ENCODE assay signal across 13 cellular contexts in genomic region chr1:217562229-217562878, GRCh38.
DNase-seq lines count a peak whose midpoint lies in the region; ATAC-seq and TF ChIP-seq lines count a peak whose summit lies in the region.
"Had no signal": no experiment of that assay in that cellular context is flagged by ENCODE, and none has a peak within 500 bp of the region (broad histone marks: within the 10 kb centered on the region; RNA-seq: fewer than 3 reads in every experiment).

No MANE protein-coding gene starts in this region.

- peak; percentile 53 for DNase-seq in AG04450 (ENCODE audit: low read depth, low spot score)
- peak; percentile 48 for DNase-seq in HPDE6-E6E7 (ENCODE audit: extremely low spot score)
- DNase-seq in astrocyte of the cerebellum (ENCODE audit: low read depth): peak; percentile 80
- DNase-seq in iris pigment epithelial cell (ENCODE audit: low read depth): peak; percentile 86
- DNase-seq in heart left ventricle: no peak
- DNase-seq in right cardiac atrium: no peak
- no peak for DNase-seq in COLO668 (lab: John Stamatoyannopoulos, UW; ENCODE audit: unreplicated experiment)
- DNase-seq: CD4-positive, CD25-positive, alpha-beta regulatory T cell; Karpas-422; SHP77 treated with DMSO at 0.1 percent for 48 hours; stimulated activated CD4-positive, alpha-beta T cell treated with anti-CD3 and anti-CD28 coated beads, Interleukin-15, amount 100 ng/mL, for 24 hours; WERI-Rb-1 had no signal

- POLR2A ChIA-PET in AG04450 (lab: Yijun Ruan, JAX): interaction anchor here (0.6 kb wide), 1 partner anchor 1777 kb away, joined by 3 read pairs; no protein-coding TSS in a partner anchor

- intact Hi-C loops in heart left ventricle (cut with DNase I): no loop called here
- intact Hi-C loops in right cardiac atrium (cut with DNase I): no loop called here

- CTCF ChIA-PET in AG04450 (lab: Charles Lee): interaction anchor here (0.7 to 2.0 kb wide), 2 partner anchors 27 to 98 kb away, joined by 3 to 5 read pairs; no protein-coding TSS in a partner anchor

- no peaks in the 10 kb centered on the region for H3K27me3 ChIP-seq in AG04450 (ENCODE audit: control insufficient read depth, insufficient read depth, low read length)
- H3K27me3 ChIP-seq in heart left ventricle: no peaks in the 10 kb centered on the region
- no peaks in the 10 kb centered on the region for H3K27me3 ChIP-seq in right cardiac atrium (ENCODE audit: control insufficient read depth, insufficient read depth)

- no peak for ATAC-seq in HG03571 (IDR thresholded peaks at IDR 0.05; ENCODE audit: unreplicated experiment)
- no peak for ATAC-seq in heart left ventricle
- no peak for ATAC-seq in right cardiac atrium

- H3K27ac ChIP-seq in AG04450 (ENCODE audit: low read depth, low read length): no peak overlapping the region
- no peak overlapping the region for H3K27ac ChIP-seq in heart left ventricle
- H3K27ac ChIP-seq in right cardiac atrium (ENCODE audit: low read length): no peak overlapping the region
- H3K27ac ChIP-seq: WERI-Rb-1 had no signal

- in situ Hi-C loops in astrocyte of the cerebellum (cut with HindIII; ENCODE audit: low sequenced_read_pairs): no loop called here

- H3K36me3 ChIP-seq in heart left ventricle: no peaks in the 10 kb centered on the region
- H3K36me3 ChIP-seq: WERI-Rb-1 had no signal

- TF ChIP-seq POLR2A in heart left ventricle (IDR thresholded peaks at IDR 0.05): no peak

- no peak overlapping the region for H3K4me3 ChIP-seq in AG04450 (ENCODE audit: low read depth, low read length)
- no peak overlapping the region for H3K4me3 ChIP-seq in astrocyte of the cerebellum (ENCODE audit: low read depth, low read length)
- no peak overlapping the region for H3K4me3 ChIP-seq in heart left ventricle
- H3K4me3 ChIP-seq in right cardiac atrium (ENCODE audit: low read length): no peak overlapping the region

- H3K4me1 ChIP-seq in heart left ventricle (peaks cover 0 to 4% (median 0%) of the 10 kb centered on the region in 12 donors), right cardiac atrium (ENCODE audit: control insufficient read depth, insufficient read depth, low read length) (no peaks in the 10 kb centered on the region)

- no peak for TF ChIP-seq CTCF in AG04450 (IDR thresholded peaks at IDR 0.05; ENCODE audit: low read depth, low read length)
- TF ChIP-seq CTCF in astrocyte of the cerebellum (IDR thresholded peaks at IDR 0.05; ENCODE audit: low read depth, low read length, missing control alignments): no peak
- no peak for TF ChIP-seq CTCF in heart left ventricle (IDR thresholded peaks at IDR 0.05)

- 85 to 89% (median 86%) methylated on average over 4 of the region's 4 CpGs for WGBS in heart left ventricle, 4 donors
- WGBS in right cardiac atrium: 83% methylated on average over 4 of the region's 4 CpGs

- H3K9me3 ChIP-seq in AG04450 (ENCODE audit: control insufficient read depth, insufficient read depth, low read length) (no peaks in the 10 kb centered on the region), heart left ventricle (no peaks in the 10 kb centered on the region), right cardiac atrium (ENCODE audit: control insufficient read depth, low read length) (no peaks in the 10 kb centered on the region)

Comparison
In these comparisons a context has a peak if more than half of its experiments do, and no peak if none do; other contexts are left out.
1. DNase-seq: peak in AG04450 (single experiment), HPDE6-E6E7 (single experiment), astrocyte of the cerebellum (single experiment) and iris pigment epithelial cell (single experiment); none in heart left ventricle (0 of 5), right cardiac atrium (0 of 3) and COLO668 (single experiment).